Comparison of ENCODE assay signal across 9 cellular contexts in genomic region chr1:153353226-153353947, GRCh38. TPM values are rescaled to one million over a fixed set of nuclear protein-coding genes. Genes with fewer than 3 reads are reported as not detected.
DNase-seq lines count a peak whose midpoint lies in the region; ATAC-seq, FAIRE-seq and TF ChIP-seq lines count a peak whose summit lies in the region.
"Had no signal": no experiment of that assay in that cellular context is flagged by ENCODE, and none has a peak within 500 bp of the region (broad histone marks: within the 10 kb centered on the region; RNA-seq: fewer than 3 reads in every experiment).

No MANE protein-coding gene starts in this region.

- CTCF ChIA-PET in K562 (lab: Yijun Ruan, JAX; ENCODE audit: low intra/inter-chr PET ratio), result interaction anchor here (0.6 to 3.1 kb wide), 5 partner anchors 41 to 1059 kb away, joined by 3 to 48 read pairs (median 3); partner anchors contain the start of gene PGLYRP3

- ATAC-seq in K562, result peak; percentile 78
- ATAC-seq in lower lobe of right lung, result no peak
- no peak for ATAC-seq in GM19023 (IDR thresholded peaks at IDR 0.05; ENCODE audit: unreplicated experiment)

- H3K4me1 ChIP-seq in KMS-11 (ENCODE audit: low read depth, poor library complexity, severe bottlenecking), result peaks cover 10% of the 10 kb centered on the region
- H3K4me1 ChIP-seq in K562 (replicated peaks in 1 of 2; ENCODE audit: control insufficient read depth in 2 of 2, insufficient read depth in 2 of 2, low read length in 2 of 2), result peaks cover 0 to 3% of the 10 kb centered on the region in 2 experiments; a peak in 1 of 5 replicates
- peaks cover 12% of the 10 kb centered on the region for H3K4me1 ChIP-seq in lower lobe of right lung

- no peak for TF ChIP-seq POLR2A in K562 (conservative IDR thresholded peaks at IDR 0.05)

- H3K4me1 Mint-ChIP-seq in nephron progenitor cell, result no peaks in the 10 kb centered on the region

- H3K36me3 Mint-ChIP-seq in nephron progenitor cell (ENCODE audit: low read depth), result no peaks in the 10 kb centered on the region

- no peaks in the 10 kb centered on the region for H3K79me2 ChIP-seq in KMS-11 (ENCODE audit: insufficient read depth, low read depth)
- H3K79me2 ChIP-seq in K562 (ENCODE audit: control insufficient read depth, insufficient read depth, low read length), result no peaks in the 10 kb centered on the region

- 17% methylated on average over 7 of the region's 7 CpGs for WGBS in K562 (ENCODE audit: insufficient coverage, low coverage, missing lambda C conversion rate)

- no peak for TF ChIP-seq EP300 in K562 (IDR thresholded peaks at IDR 0.05; ENCODE audit: low read length)

- DNase-seq in DMS53 (lab: John Stamatoyannopoulos, UW) (peak; percentile 23), DMS53 treated with DMSO at 0.1 percent for 48 hours (lab: John Stamatoyannopoulos, UW; ENCODE audit: unreplicated experiment) (no peak), K562 (ENCODE audit: extremely low read depth in 1 of 4, low spot score in 3 of 4) (peak; percentile 39 to 69 (median 52)), nephron progenitor cell (peak; percentile 40), lower lobe of right lung (no peak), SW 1271 (lab: John Stamatoyannopoulos, UW) (no peak)

- H3K27ac ChIP-seq in KMS-11 (no peak overlapping the region), K562 (ENCODE audit: extremely low read depth, low read depth, low read length) (no peak overlapping the region), lower lobe of right lung (no peak overlapping the region)

- no peak overlapping the region; the same call in 1 of the 2 replicates for H2AFZ ChIP-seq in KMS-11 (ENCODE audit: low read depth)
- no peak overlapping the region for H2AFZ ChIP-seq in K562 (ENCODE audit: low read depth, low read length)

- no peak overlapping the region for H3K4me3 Mint-ChIP-seq in nephron progenitor cell

- H3K9me1 ChIP-seq in K562 (ENCODE audit: control insufficient read depth, insufficient read depth, low read length), result no peaks in the 10 kb centered on the region

- no peak overlapping the region for H3K27ac Mint-ChIP-seq in nephron progenitor cell

- intact Hi-C loops in K562 (cut with micrococcal nuclease) (loop anchor here (2.0 to 10.0 kb wide), 3 partner anchors 215 to 631 kb away; partner anchors contain the start of gene RAB13), lower lobe of right lung (cut with DNase I) (no loop called here)

- BruUV-seq in K562 (replicated peaks; lab: Mats Ljungman, UMichigan), result no TSS peak

- TF ChIP-seq CTCF in KMS-11 (conservative IDR thresholded peaks at IDR 0.05; ENCODE audit: low read depth, low read length), result peak; percentile 85
- TF ChIP-seq CTCF in K562 (IDR thresholded peaks at IDR 0.05 in 2 of 3, conservative IDR thresholded peaks at IDR 0.05 in 1 of 3; ENCODE audit: insufficient read depth in 2 of 3, low read depth in 1 of 3, low read length in 3 of 3), result peak; percentile 58 to 62 (median 62); a peak in 5 of 6 replicates
- peak; percentile 24 for TF ChIP-seq CTCF in nephron progenitor cell (IDR thresholded peaks at IDR 0.05)
- TF ChIP-seq CTCF in lower lobe of right lung (IDR thresholded peaks at IDR 0.05), result no peak

- in situ Hi-C loops in K562 (cut with MboI), result loop anchor here (5.0 to 10.0 kb wide), 2 partner anchors 154 to 401 kb away; no protein-coding TSS in a partner anchor

- peak; percentile 11 to 51; a peak in 2 of 4 replicates for TF ChIP-seq RAD21 in K562 (CRISPR knock-in tag; conservative IDR thresholded peaks at IDR 0.05 in 1 of 2, IDR thresholded peaks at IDR 0.05 in 1 of 2)

- H3K9me3 ChIP-seq in K562 (replicated peaks; ENCODE audit: control insufficient read depth, insufficient read depth, low read depth, low read length), result no peaks in the 10 kb centered on the region
- H3K9me3 ChIP-seq in lower lobe of right lung, result no peaks in the 10 kb centered on the region

- POLR2A ChIA-PET in K562 (lab: Yijun Ruan, JAX), result interaction anchor here (0.6 to 2.0 kb wide), 3 partner anchors 10 to 985 kb away, joined by 3 to 6 read pairs (median 3); no protein-coding TSS in a partner anchor

- H3K4me2 ChIP-seq in KMS-11, result no peak overlapping the region
- no peak overlapping the region for H3K4me2 ChIP-seq in K562 (ENCODE audit: insufficient read depth, low read length)

- H3K4me3 ChIP-seq in KMS-11 (IDR thresholded peaks at IDR 0.05; ENCODE audit: insufficient read depth, low read depth, low read length) (no peak overlapping the region), K562 (no peak overlapping the region), lower lobe of right lung (no peak overlapping the region)

- H4K20me1 ChIP-seq in KMS-11 (ENCODE audit: insufficient read depth) (no peaks in the 10 kb centered on the region), K562 (replicated peaks; ENCODE audit: control insufficient read depth, insufficient read depth, low read length) (peaks cover 3% of the 10 kb centered on the region; the same call in 1 of the 2 replicates)

- peaks cover 3% of the 10 kb centered on the region for H3K9me3 Mint-ChIP-seq in nephron progenitor cell

- H3K36me3 ChIP-seq in KMS-11 (ENCODE audit: insufficient read depth), result no peaks in the 10 kb centered on the region
- H3K36me3 ChIP-seq in K562 (ENCODE audit: control insufficient read depth, insufficient read depth, low read length), result no peaks in the 10 kb centered on the region
- no peaks in the 10 kb centered on the region for H3K36me3 ChIP-seq in lower lobe of right lung

- H3K9ac ChIP-seq in KMS-11 (no peak overlapping the region), K562 (ENCODE audit: insufficient read depth in 1 of 2, low read depth in 2 of 2, low read length in 2 of 2) (no peak overlapping the region)

- H3K27me3 ChIP-seq in KMS-11 (ENCODE audit: insufficient read depth, low read depth) (no peaks in the 10 kb centered on the region), K562 (ENCODE audit: control insufficient read depth in 2 of 2, insufficient read depth in 2 of 2, low read length in 2 of 2) (peaks cover 7 to 39% of the 10 kb centered on the region in 2 experiments; a peak in 4 of 5 replicates), lower lobe of right lung (ENCODE audit: low read depth) (peaks cover 16% of the 10 kb centered on the region)

- peak; percentile 74 for FAIRE-seq in K562 (lab: Jason Lieb, UNC)

- H3K27me3 Mint-ChIP-seq in nephron progenitor cell (ENCODE audit: low read depth, poor library complexity), result peaks cover 33% of the 10 kb centered on the region

RNA-seq across cellular contexts. Expression of gene S100A9, which starts 4.3 kb away (rescaled TPM):
- not detected in 2 replicates for total RNA-seq in K562 (2011; cell fraction: chromatin; rRNA removed; ENCODE audit: low replicate concordance)
- not detected in 2 replicates for total RNA-seq in K562 (2011; cell fraction: nucleolus; rRNA removed)
- total RNA-seq in K562 (2011; cell fraction: nucleoplasm; rRNA removed), result not detected in 2 replicates
- not detected in 2 replicates for total RNA-seq in K562 (2014; rRNA removed)
- total RNA-seq in K562 (2014; rRNA removed; fragmentation: Illumina TruSeq; extraction: Trizol), result not detected in 2 replicates
- total RNA-seq in K562 (2015; rRNA removed; fragmentation: Illumina TruSeq; extraction: Trizol), result not detected in 2 replicates
- 0.34 and 0.80 TPM in 2 replicates for total RNA-seq in K562 (2021)
- not detected in 2 replicates for polyA plus RNA-seq in K562 (2011; rRNA removed)
- polyA plus RNA-seq in K562 (2011; cell fraction: cytosol; rRNA removed), result not detected in 2 replicates
- not detected in 2 replicates for polyA plus RNA-seq in K562 (2011; cell fraction: nucleus; rRNA removed)
- not detected in 2 replicates for polyA plus RNA-seq in K562 (2012)
- polyA plus RNA-seq in K562 (2014; fragmentation: Illumina TruSeq; extraction: Trizol), result not detected in 2 replicates
- not detected for polyA plus RNA-seq in K562 (2014; fragmentation: Nextera tagmentation; extraction: Ambion mirVana)
- polyA plus RNA-seq in K562 (2014; rRNA removed), result not detected in 2 replicates
- polyA minus RNA-seq in K562 (2011; rRNA and poly(A)+ RNA removed), result not detected in 2 replicates
- polyA minus RNA-seq in K562 (2011; cell fraction: cytosol; rRNA and poly(A)+ RNA removed), result not detected in 2 replicates
- polyA minus RNA-seq in K562 (2011; cell fraction: nucleus; rRNA and poly(A)+ RNA removed), result not detected in 2 replicates
- total RNA-seq in lower lobe of right lung, result 911 TPM

RNA-seq across cellular contexts. Expression of gene PGLYRP4, which starts 4.7 kb away (rescaled TPM):
- total RNA-seq in K562 (2011; cell fraction: chromatin; rRNA removed; ENCODE audit: low replicate concordance), result 0.23 and 0.37 TPM in 2 replicates
- total RNA-seq in K562 (2011; cell fraction: nucleolus; rRNA removed), result not detected in 2 replicates
- not detected in 2 replicates for total RNA-seq in K562 (2011; cell fraction: nucleoplasm; rRNA removed)
- total RNA-seq in K562 (2014; rRNA removed) (not detected in 2 replicates), K562 (2014; rRNA removed; fragmentation: Illumina TruSeq; extraction: Trizol) (not detected in 2 replicates), K562 (2015; rRNA removed; fragmentation: Illumina TruSeq; extraction: Trizol) (not detected in 2 replicates), K562 (2021) (0.13 and 0.22 TPM in 2 replicates), lower lobe of right lung (0.30 TPM)
- polyA plus RNA-seq in K562 (2011; rRNA removed) (0.06 and 0.08 TPM in 2 replicates), K562 (2014; fragmentation: Illumina TruSeq; extraction: Trizol) (0.07 TPM in 1 of 2 replicates, not detected in the other), K562 (2014; fragmentation: Nextera tagmentation; extraction: Ambion mirVana) (under 1 TPM in 1 of 2 experiments, not detected in 1; 0.11 TPM), K562 (2014; rRNA removed) (not detected in 2 replicates)
- 0.12 and 0.16 TPM in 2 replicates for polyA plus RNA-seq in K562 (2011; cell fraction: cytosol; rRNA removed)
- 0.22 and 0.55 TPM in 2 replicates for polyA plus RNA-seq in K562 (2011; cell fraction: nucleus; rRNA removed)
- 0.04 and 0.65 TPM in 2 replicates for polyA plus RNA-seq in K562 (2012)
- not detected in 2 replicates for polyA minus RNA-seq in K562 (2011; rRNA and poly(A)+ RNA removed)
- polyA minus RNA-seq in K562 (2011; cell fraction: cytosol; rRNA and poly(A)+ RNA removed), result not detected in 2 replicates
- 0.11 and 0.27 TPM in 2 replicates for polyA minus RNA-seq in K562 (2011; cell fraction: nucleus; rRNA and poly(A)+ RNA removed)
- total RNA-seq: renal cortical epithelial cell had no signal

RNA-seq across cellular contexts. Expression of gene S100A12, which starts 22.0 kb away (rescaled TPM):
- not detected in 2 replicates for total RNA-seq in K562 (2011; cell fraction: chromatin; rRNA removed; ENCODE audit: low replicate concordance)
- total RNA-seq in K562 (2011; cell fraction: nucleolus; rRNA removed), result not detected in 2 replicates
- total RNA-seq in K562 (2011; cell fraction: nucleoplasm; rRNA removed), result not detected in 2 replicates
- total RNA-seq in K562 (2014; rRNA removed), result not detected in 2 replicates
- not detected in 2 replicates for total RNA-seq in K562 (2014; rRNA removed; fragmentation: Illumina TruSeq; extraction: Trizol)
- not detected in 2 replicates for total RNA-seq in K562 (2015; rRNA removed; fragmentation: Illumina TruSeq; extraction: Trizol)
- total RNA-seq in K562 (2021), result not detected in 2 replicates
- polyA plus RNA-seq in K562 (2011; rRNA removed), result not detected in 2 replicates
- polyA plus RNA-seq in K562 (2011; cell fraction: cytosol; rRNA removed), result not detected in 2 replicates
- not detected in 2 replicates for polyA plus RNA-seq in K562 (2011; cell fraction: nucleus; rRNA removed)
- not detected in 2 replicates for polyA plus RNA-seq in K562 (2012)
- polyA plus RNA-seq in K562 (2014; fragmentation: Illumina TruSeq; extraction: Trizol), result not detected in 2 replicates
- polyA plus RNA-seq in K562 (2014; fragmentation: Nextera tagmentation; extraction: Ambion mirVana), result not detected
- not detected in 2 replicates for polyA plus RNA-seq in K562 (2014; rRNA removed)
- not detected in 2 replicates for polyA minus RNA-seq in K562 (2011; rRNA and poly(A)+ RNA removed)
- not detected in 2 replicates for polyA minus RNA-seq in K562 (2011; cell fraction: cytosol; rRNA and poly(A)+ RNA removed)
- not detected in 2 replicates for polyA minus RNA-seq in K562 (2011; cell fraction: nucleus; rRNA and poly(A)+ RNA removed)
- total RNA-seq in lower lobe of right lung, result 54.9 TPM
- total RNA-seq: renal cortical epithelial cell had no signal

RNA-seq across cellular contexts. Expression of gene S100A8, which starts 37.5 kb away (rescaled TPM):
- total RNA-seq in K562 (2011; cell fraction: chromatin; rRNA removed; ENCODE audit: low replicate concordance), result not detected in 2 replicates
- not detected in 2 replicates for total RNA-seq in K562 (2011; cell fraction: nucleolus; rRNA removed)
- total RNA-seq in K562 (2011; cell fraction: nucleoplasm; rRNA removed), result not detected in 2 replicates
- total RNA-seq in K562 (2014; rRNA removed), result not detected in 2 replicates
- not detected in 2 replicates for total RNA-seq in K562 (2014; rRNA removed; fragmentation: Illumina TruSeq; extraction: Trizol)
- total RNA-seq in K562 (2015; rRNA removed; fragmentation: Illumina TruSeq; extraction: Trizol), result not detected in 2 replicates
- 0.42 and 0.60 TPM in 2 replicates for total RNA-seq in K562 (2021)
- not detected in 2 replicates for polyA plus RNA-seq in K562 (2011; rRNA removed)
- not detected in 2 replicates for polyA plus RNA-seq in K562 (2011; cell fraction: cytosol; rRNA removed)
- not detected in 2 replicates for polyA plus RNA-seq in K562 (2011; cell fraction: nucleus; rRNA removed)
- not detected in 2 replicates for polyA plus RNA-seq in K562 (2012)
- polyA plus RNA-seq in K562 (2014; fragmentation: Illumina TruSeq; extraction: Trizol), result not detected in 2 replicates
- under 1 TPM in 1 of 2 experiments, not detected in 1; 0.15 TPM for polyA plus RNA-seq in K562 (2014; fragmentation: Nextera tagmentation; extraction: Ambion mirVana)
- polyA plus RNA-seq in K562 (2014; rRNA removed), result not detected in 2 replicates
- polyA minus RNA-seq in K562 (2011; rRNA and poly(A)+ RNA removed), result not detected in 2 replicates
- polyA minus RNA-seq in K562 (2011; cell fraction: cytosol; rRNA and poly(A)+ RNA removed), result not detected in 2 replicates
- not detected in 2 replicates for polyA minus RNA-seq in K562 (2011; cell fraction: nucleus; rRNA and poly(A)+ RNA removed)
- 622 TPM for total RNA-seq in lower lobe of right lung
- total RNA-seq: renal cortical epithelial cell had no signal

RNA-seq across cellular contexts. Expression of gene PGLYRP3, which starts 40.6 kb away (rescaled TPM):
- total RNA-seq in K562 (2011; cell fraction: chromatin; rRNA removed; ENCODE audit: low replicate concordance), result not detected in 2 replicates
- total RNA-seq in K562 (2011; cell fraction: nucleolus; rRNA removed), result not detected in 2 replicates
- total RNA-seq in K562 (2011; cell fraction: nucleoplasm; rRNA removed), result not detected in 2 replicates
- total RNA-seq in K562 (2014; rRNA removed) (not detected in 2 replicates), K562 (2014; rRNA removed; fragmentation: Illumina TruSeq; extraction: Trizol) (not detected in 2 replicates), K562 (2015; rRNA removed; fragmentation: Illumina TruSeq; extraction: Trizol) (not detected in 2 replicates), K562 (2021) (not detected in 2 replicates), lower lobe of right lung (not detected)
- polyA plus RNA-seq in K562 (2011; rRNA removed) (not detected in 2 replicates), K562 (2014; fragmentation: Illumina TruSeq; extraction: Trizol) (not detected in 2 replicates), K562 (2014; fragmentation: Nextera tagmentation; extraction: Ambion mirVana) (not detected), K562 (2014; rRNA removed) (not detected in 2 replicates)
- polyA plus RNA-seq in K562 (2011; cell fraction: cytosol; rRNA removed), result not detected in 2 replicates
- not detected in 2 replicates for polyA plus RNA-seq in K562 (2011; cell fraction: nucleus; rRNA removed)
- polyA plus RNA-seq in K562 (2012), result 0.11 TPM in 1 of 2 replicates, not detected in the other
- not detected in 2 replicates for polyA minus RNA-seq in K562 (2011; rRNA and poly(A)+ RNA removed)
- not detected in 2 replicates for polyA minus RNA-seq in K562 (2011; cell fraction: cytosol; rRNA and poly(A)+ RNA removed)
- not detected in 2 replicates for polyA minus RNA-seq in K562 (2011; cell fraction: nucleus; rRNA and poly(A)+ RNA removed)
- total RNA-seq: renal cortical epithelial cell had no signal

Comparison
In these comparisons a context has a peak if more than half of its experiments do, and no peak if none do; other contexts are left out.
1. DNase-seq: peak in DMS53 (single experiment), K562 (4 of 4) and nephron progenitor cell (single experiment); none in DMS53 treated with DMSO at 0.1 percent for 48 hours (single experiment), lower lobe of right lung (single experiment) and SW 1271 (0 of 2).
2. RNA of gene S100A9, which starts 4.3 kb away (total RNA-seq): 911 TPM in lower lobe of right lung (single experiment); 0.34 to 0.80 TPM in K562; every median in the first group is over 100 times any median in the second.
3. RNA of gene S100A12, which starts 22.0 kb away (total RNA-seq): 54.9 TPM in lower lobe of right lung (single experiment); not detected in K562; every median in the first group is over 10 times any median in the second.